In the genomic region with DNA sequence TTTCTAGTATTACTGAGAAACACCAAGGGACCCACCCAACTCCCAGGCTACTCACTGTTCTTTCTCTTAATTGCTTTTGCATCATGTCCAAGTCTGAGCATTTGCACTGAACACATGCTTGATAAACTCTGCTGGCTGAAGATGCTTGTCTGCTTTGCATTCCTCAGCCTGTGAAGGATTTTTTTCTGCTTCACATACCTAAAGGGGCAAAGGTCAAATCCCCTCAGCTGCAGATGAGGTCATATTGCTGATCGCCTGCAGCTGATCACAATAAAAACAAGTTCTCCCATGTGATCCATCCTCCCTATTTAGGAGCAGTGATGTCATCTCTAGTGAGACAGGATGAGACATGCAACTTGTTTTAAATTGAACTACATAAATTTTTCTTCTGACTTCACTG, we compare ENCODE assay signal across 10 cellular contexts.
DNase-seq lines count a peak whose midpoint lies in the region; ATAC-seq and TF ChIP-seq lines count a peak whose summit lies in the region.
"Had no signal": no experiment of that assay in that cellular context is flagged by ENCODE, and none has a peak within 500 bp of the region (broad histone marks: within the 10 kb centered on the region; RNA-seq: fewer than 3 reads in every experiment).

No MANE protein-coding gene starts in this region.

- intact Hi-C loops in OCI-LY7 (cut with micrococcal nuclease; ENCODE audit: unreplicated experiment) = no loop called here

- H3K27me3 Mint-ChIP-seq in endothelial cell (ENCODE audit: unreplicated experiment) = peaks cover 3% of the 10 kb centered on the region

- H3K9me2 ChIP-seq in OCI-LY7 (ENCODE audit: insufficient read depth, low read length) = no peaks in the 10 kb centered on the region

- H3K4me3 ChIP-seq in OCI-LY7 (ENCODE audit: low read depth, low read length, poor library complexity, severe bottlenecking) = no peak overlapping the region

- no peak overlapping the region for H3K27ac ChIP-seq in OCI-LY7 (ENCODE audit: low read depth, low read length, poor library complexity, severe bottlenecking)

- ATAC-seq in GM19324 (IDR thresholded peaks at IDR 0.05; ENCODE audit: low FRiP score, unreplicated experiment) = no peak
- no peak for ATAC-seq in GM21381 (IDR thresholded peaks at IDR 0.05; ENCODE audit: unreplicated experiment)
- ATAC-seq: activated T-helper 17 cell treated with anti-CD3 and anti-CD28 coated beads, Interleukin-2, amount 50 U/mL, for 72 hours had no signal

- DNase-seq in AG20443 (ENCODE audit: low spot score) (peak; percentile 60), OCI-LY7 (ENCODE audit: low spot score) (peak; percentile 12), endothelial cell (ENCODE audit: low spot score) (peak; percentile 18), lung microvascular endothelial cell (ENCODE audit: low read depth in 2 of 2) (peak; percentile 60 to 94), NCI-H2081 treated with DMSO at 0.1 percent for 48 hours (lab: John Stamatoyannopoulos, UW) (no peak)
- no peak for DNase-seq in activated T-cell treated with anti-CD3 and anti-CD28 coated beads, Interleukin-2, amount 50 U/mL, for 48 hours
- DNase-seq: Calu3 had no signal

- H3K4me1 ChIP-seq in OCI-LY7 (ENCODE audit: insufficient read depth, low read length, poor library complexity, severe bottlenecking) = peaks cover 10% of the 10 kb centered on the region

- no peaks in the 10 kb centered on the region for H3K36me3 ChIP-seq in OCI-LY7 (ENCODE audit: insufficient read depth, low read length)

- H3K36me3 Mint-ChIP-seq in endothelial cell (ENCODE audit: low read depth, unreplicated experiment) = no peaks in the 10 kb centered on the region

- H3K27ac Mint-ChIP-seq in endothelial cell (ENCODE audit: unreplicated experiment) = peak overlapping the region; percentile 53
- H3K27ac Mint-ChIP-seq: activated T-helper 17 cell treated with anti-CD3 and anti-CD28 coated beads, Interleukin-2, amount 50 U/mL, for 72 hours had no signal

- no peaks in the 10 kb centered on the region for H3K9me3 ChIP-seq in OCI-LY7 (ENCODE audit: low read length)

- CTCF ChIA-PET in OCI-LY7 (lab: Charles Lee; ENCODE audit: unreplicated experiment) = interaction anchor here (1.1 kb wide), 1 partner anchor 133 kb away, joined by 3 read pairs; no protein-coding TSS in a partner anchor

- peak overlapping the region; percentile 64; the same call in 1 of the 2 replicates for H2AFZ ChIP-seq in OCI-LY7 (ENCODE audit: low read length)

- H3K4me1 Mint-ChIP-seq in endothelial cell (ENCODE audit: unreplicated experiment) = peaks cover 17% of the 10 kb centered on the region
- H3K4me1 Mint-ChIP-seq: activated T-helper 17 cell treated with anti-CD3 and anti-CD28 coated beads, Interleukin-2, amount 50 U/mL, for 72 hours had no signal

- no TSS peak for BruUV-seq in OCI-LY7 (replicated peaks; lab: Mats Ljungman, UMichigan)

- no peaks in the 10 kb centered on the region for H3K79me2 ChIP-seq in OCI-LY7 (ENCODE audit: insufficient read depth, low read depth, low read length)

- 0 out of 2 replicates have a peak overlapping the region, but pooled peaks have one; percentile 7 for H3K4me2 ChIP-seq in OCI-LY7 (ENCODE audit: low read length)

- H3K4me3 Mint-ChIP-seq in endothelial cell (ENCODE audit: unreplicated experiment) = no peak overlapping the region
- H3K4me3 Mint-ChIP-seq: activated T-helper 17 cell treated with anti-CD3 and anti-CD28 coated beads, Interleukin-2, amount 50 U/mL, for 72 hours had no signal

- H4K20me1 ChIP-seq in OCI-LY7 (ENCODE audit: insufficient read depth, low read length) = no peaks in the 10 kb centered on the region

- H3K9me3 Mint-ChIP-seq in endothelial cell (ENCODE audit: unreplicated experiment) = no peaks in the 10 kb centered on the region
- H3K9me3 Mint-ChIP-seq: activated T-helper 17 cell treated with anti-CD3 and anti-CD28 coated beads, Interleukin-2, amount 50 U/mL, for 72 hours had no signal

- POLR2A ChIA-PET in OCI-LY7 (lab: Charles Lee) = interaction anchor here (1.1 kb wide), 1 partner anchor 25 kb away, joined by 5 read pairs; no protein-coding TSS in a partner anchor

- no peak for TF ChIP-seq CTCF in OCI-LY7 (conservative IDR thresholded peaks at IDR 0.05; ENCODE audit: low read length)
- no peak for TF ChIP-seq CTCF in endothelial cell (IDR thresholded peaks at IDR 0.05; ENCODE audit: unreplicated experiment)

Comparison
In these comparisons a context has a peak if more than half of its experiments do, and no peak if none do; other contexts are left out.
1. DNase-seq: peak in AG20443 (single experiment), OCI-LY7 (single experiment), endothelial cell (single experiment) and lung microvascular endothelial cell (2 of 2); none in activated T-cell treated with anti-CD3 and anti-CD28 coated beads, Interleukin-2, amount 50 U/mL, for 48 hours (0 of 2) and NCI-H2081 treated with DMSO at 0.1 percent for 48 hours (single experiment).